In genomic region chr1:58406296-58407071, GRCh38 we compare ENCODE assay signal across 13 cellular contexts.
DNase-seq lines count a peak whose midpoint lies in the region; TF ChIP-seq lines count a peak whose summit lies in the region.
"Had no signal": no experiment of that assay in that cellular context is flagged by ENCODE, and none has a peak within 500 bp of the region (broad histone marks: within the 10 kb centered on the region; RNA-seq: fewer than 3 reads in every experiment).

No MANE protein-coding gene starts in this region.

- H3K9ac ChIP-seq in neural progenitor cell: no peak overlapping the region
- H3K9ac ChIP-seq: BLaER1 had no signal

- peaks cover 52% of the 10 kb centered on the region for H3K4me1 Mint-ChIP-seq in neural progenitor cell
- H3K4me1 Mint-ChIP-seq: CD8-positive, alpha-beta memory T cell had no signal

- H3K9me3 Mint-ChIP-seq in neural progenitor cell: no peaks in the 10 kb centered on the region
- H3K9me3 Mint-ChIP-seq: CD8-positive, alpha-beta memory T cell had no signal

- H4K20me1 ChIP-seq in neural progenitor cell (ENCODE audit: low read depth): no peaks in the 10 kb centered on the region
- H4K20me1 ChIP-seq: BLaER1 had no signal

- H3K27me3 Mint-ChIP-seq in neural progenitor cell (ENCODE audit: insufficient read depth, low read depth): peaks cover 2% of the 10 kb centered on the region

- no peaks in the 10 kb centered on the region for H3K79me2 ChIP-seq in neural progenitor cell (ENCODE audit: low read depth)

- no peaks in the 10 kb centered on the region for H3K9me3 ChIP-seq in neural progenitor cell (ENCODE audit: low read depth)
- H3K9me3 ChIP-seq: BLaER1, Caco-2 had no signal

- TF ChIP-seq CTCF in neural progenitor cell (IDR thresholded peaks at IDR 0.05) (no peak), GM10266 (IDR thresholded peaks at IDR 0.05; ENCODE audit: control insufficient read depth, insufficient read depth, low read depth, missing control alignments) (no peak)

- DNase-seq in NCI-H2227 (lab: John Stamatoyannopoulos, UW; ENCODE audit: unreplicated experiment) (peak; percentile 11), NCI-H2227 treated with DMSO at 0.1 percent for 48 hours (lab: John Stamatoyannopoulos, UW) (no peak), M059J (ENCODE audit: low read depth) (peak; percentile 81), foreskin melanocyte (peak; percentile 45), neural progenitor cell (ENCODE audit: low spot score) (no peak), GM10266 (ENCODE audit: extremely low spot score) (no peak), T1000 (lab: John Stamatoyannopoulos, UW) (no peak), DMS79 (lab: John Stamatoyannopoulos, UW) (no peak)
- DNase-seq: 8988T; AML-193; Caco-2; CD8-positive, alpha-beta memory T cell had no signal

- no peak overlapping the region for H2AFZ ChIP-seq in neural progenitor cell (replicated peaks)

- peaks cover 35% of the 10 kb centered on the region for H3K4me1 ChIP-seq in neural progenitor cell
- H3K4me1 ChIP-seq: BLaER1, Caco-2 had no signal

- no peak overlapping the region for H3K4me2 ChIP-seq in neural progenitor cell
- H3K4me2 ChIP-seq: BLaER1 had no signal

- no peak overlapping the region for H3K4me3 ChIP-seq in neural progenitor cell
- H3K4me3 ChIP-seq: BLaER1 had no signal

- H3K27ac ChIP-seq in neural progenitor cell: no peak overlapping the region
- H3K27ac ChIP-seq: BLaER1 had no signal

- no peak overlapping the region for H3K4me3 Mint-ChIP-seq in neural progenitor cell
- H3K4me3 Mint-ChIP-seq: CD8-positive, alpha-beta memory T cell had no signal

- H3K36me3 ChIP-seq in neural progenitor cell: no peaks in the 10 kb centered on the region
- H3K36me3 ChIP-seq: BLaER1 had no signal

- peaks cover 16% of the 10 kb centered on the region for H3F3A ChIP-seq in neural progenitor cell (ENCODE audit: low read depth)

- H3K36me3 Mint-ChIP-seq in neural progenitor cell: no peaks in the 10 kb centered on the region

- H3K27me3 ChIP-seq in neural progenitor cell: no peaks in the 10 kb centered on the region
- H3K27me3 ChIP-seq: BLaER1 had no signal

- peak overlapping the region; percentile 8 for H3K27ac Mint-ChIP-seq in neural progenitor cell

Comparison
In these comparisons a context has a peak if more than half of its experiments do, and no peak if none do; other contexts are left out.
1. DNase-seq: peak in NCI-H2227 (single experiment), M059J (single experiment) and foreskin melanocyte (single experiment); none in NCI-H2227 treated with DMSO at 0.1 percent for 48 hours (single experiment), neural progenitor cell (single experiment), GM10266 (single experiment), T1000 (single experiment) and DMS79 (single experiment).